1 cellular context compared by ENCODE assay signal in genomic region chr3:24338409-24338808, GRCh38.
A peak's percentile ranks its signal among the peaks of the same experiment; 100 is the strongest.
TF ChIP-seq lines count a peak whose summit lies in the region.

No MANE protein-coding gene starts in this region.

TF ChIP-seq in HEK293, 187 proteins besides CTCF, POLR2A, EP300 and RAD21 (continued from another document):
- peak; percentile 43; the same call in 1 of the 2 replicates for TF ChIP-seq PRDM6 (tag by site-specific recombination; IDR thresholded peaks at IDR 0.05)
- 0 out of 2 replicates have a peak, but pooled peaks have one; percentile 8 for TF ChIP-seq EGR2 (tag by site-specific recombination; IDR thresholded peaks at IDR 0.05; ENCODE audit: low read depth)
- no peak for TF ChIP-seq ATF2 (tag by site-specific recombination; IDR thresholded peaks at IDR 0.05; ENCODE audit: low read depth)
- no peak for TF ChIP-seq ZNF148 (tag by site-specific recombination; IDR thresholded peaks at IDR 0.05; ENCODE audit: borderline replicate concordance)
- no peak for TF ChIP-seq REST (tag by site-specific recombination; IDR thresholded peaks at IDR 0.05)
- TF ChIP-seq ZFHX2 (tag by site-specific recombination; conservative IDR thresholded peaks at IDR 0.05): peak; percentile 34
- TF ChIP-seq ZNF302 (tag by site-specific recombination; IDR thresholded peaks at IDR 0.05; ENCODE audit: low read depth): no peak
- no peak for TF ChIP-seq ZNF174 (tag by site-specific recombination; IDR thresholded peaks at IDR 0.05)
- no peak for TF ChIP-seq ZNF169 (tag by site-specific recombination; IDR thresholded peaks at IDR 0.05)
- no peak for TF ChIP-seq ZNF202 (tag by site-specific recombination; IDR thresholded peaks at IDR 0.05; ENCODE audit: borderline replicate concordance)
- TF ChIP-seq ZNF341 (tag by site-specific recombination; IDR thresholded peaks at IDR 0.05; ENCODE audit: low read depth): no peak
- no peak for TF ChIP-seq PRDM2 (tag by site-specific recombination; IDR thresholded peaks at IDR 0.05; ENCODE audit: borderline replicate concordance)
- TF ChIP-seq ZNF280C (tag by site-specific recombination; IDR thresholded peaks at IDR 0.05): no peak
- no peak for TF ChIP-seq ZNF324 (tag by site-specific recombination; IDR thresholded peaks at IDR 0.05)
